In the genomic region with DNA sequence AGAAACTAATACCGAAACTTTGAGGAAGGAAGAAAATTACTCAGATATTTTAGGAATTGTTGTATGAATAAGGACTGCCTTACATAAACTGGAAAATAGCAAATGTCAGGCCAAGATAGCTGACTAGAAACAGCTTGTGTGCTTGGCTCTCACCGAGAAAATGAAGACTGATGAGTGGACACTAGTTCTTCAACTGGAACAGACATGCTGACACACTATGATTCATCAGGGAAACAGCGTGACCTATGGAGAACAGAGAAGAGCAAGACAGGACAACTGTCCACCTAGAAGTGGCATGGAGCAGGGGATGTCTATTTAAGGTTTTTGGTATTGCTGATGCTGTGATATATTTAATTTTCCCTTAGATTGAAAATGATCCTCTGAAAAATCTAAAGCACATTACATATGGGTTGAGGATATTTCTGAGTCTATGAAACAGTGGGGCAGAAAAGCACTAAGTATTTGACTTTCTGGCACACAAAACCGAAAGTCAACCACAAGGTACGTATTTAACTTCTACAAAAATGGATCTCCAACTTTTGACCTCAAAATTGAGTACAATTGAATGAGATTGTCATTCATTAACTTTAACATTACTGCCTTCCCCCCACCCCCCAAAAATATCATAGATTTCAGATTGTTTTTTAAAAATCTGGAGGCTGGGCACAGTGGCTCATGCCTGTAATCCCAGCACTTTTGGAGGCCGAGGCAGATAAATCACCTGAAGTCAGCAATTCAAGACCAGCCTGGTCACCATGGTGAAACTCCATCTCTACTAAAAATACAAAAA, we compare ENCODE assay signal across 16 cellular contexts.
A peak's percentile ranks its signal among the peaks of the same experiment; 100 is the strongest.
DNase-seq lines count a peak whose midpoint lies in the region; ATAC-seq, FAIRE-seq and TF ChIP-seq lines count a peak whose summit lies in the region.
"Had no signal": no experiment of that assay in that cellular context is flagged by ENCODE, and none has a peak within 500 bp of the region (broad histone marks: within the 10 kb centered on the region; RNA-seq: fewer than 3 reads in every experiment).

No MANE protein-coding gene starts in this region.

- no peaks in the 10 kb centered on the region for H3K36me3 ChIP-seq in gastroesophageal sphincter
- H3K36me3 ChIP-seq in SJCRH30 = no peaks in the 10 kb centered on the region
- H3K36me3 ChIP-seq: BLaER1 had no signal

- H3K27ac Mint-ChIP-seq in activated CD8-positive, alpha-beta T cell treated with anti-CD3 and anti-CD28 coated beads for 36 hours = no peak overlapping the region
- H3K27ac Mint-ChIP-seq: activated T-helper 2 cell treated with anti-CD3 and anti-CD28 coated beads, Interferon-gamma antibody, Interleukin-2, Interleukin-4, amounts not matched to agents 10 μg/mL and 5 μg/mL and 100 μg/mL, durations not matched to agents 14 hours and 24 hours and 36 hours; nephron had no signal

- no peak for TF ChIP-seq CTCF in gastroesophageal sphincter (IDR thresholded peaks at IDR 0.05)
- no peak for TF ChIP-seq CTCF in activated CD8-positive, alpha-beta T cell treated with anti-CD3 and anti-CD28 coated beads for 36 hours (IDR thresholded peaks at IDR 0.05)

- no peak for FAIRE-seq in HTR-8/SVneo (lab: Jason Lieb, UNC)

- H3K4me3 ChIP-seq in gastroesophageal sphincter (no peak overlapping the region), SJCRH30 (no peak overlapping the region)
- H3K4me3 ChIP-seq: BLaER1 had no signal

- H3K27me3 ChIP-seq in gastroesophageal sphincter (no peaks in the 10 kb centered on the region), SJCRH30 (no peaks in the 10 kb centered on the region)
- H3K27me3 ChIP-seq: BLaER1 had no signal

- CTCF ChIA-PET in activated CD8-positive, alpha-beta T cell treated with anti-CD3 and anti-CD28 coated beads for 36 hours (lab: Charles Lee) = no interaction called here

- H3K27me3 Mint-ChIP-seq in activated CD8-positive, alpha-beta T cell treated with anti-CD3 and anti-CD28 coated beads for 36 hours = no peaks in the 10 kb centered on the region

- no peaks in the 10 kb centered on the region for H3K4me1 Mint-ChIP-seq in activated CD8-positive, alpha-beta T cell treated with anti-CD3 and anti-CD28 coated beads for 36 hours (ENCODE audit: low read depth)

- peak; percentile 3 for DNase-seq in HTR-8/SVneo (ENCODE audit: insufficient read length, low spot score)
- peak; percentile 6 for DNase-seq in RPMI7951 (ENCODE audit: low read depth)
- DNase-seq in activated CD8-positive, alpha-beta T cell treated with anti-CD3 and anti-CD28 coated beads for 36 hours = no peak
- no peak for DNase-seq in SJCRH30
- no peak for DNase-seq in SW 1271 (lab: John Stamatoyannopoulos, UW)
- DNase-seq: DMS79; mammary epithelial cell; MV-4-11; NCI-H2171; NK-92 treated with Interleukin-12 subunit alpha and Interleukin-12 subunit beta, amount 100 ng/mL, for 24 hours had no signal

- WGBS in gastroesophageal sphincter (ENCODE audit: low coverage in 1 of 2), 2 donors = 46 to 52% methylated on average over 5 of the region's 6 CpGs

- POLR2A ChIA-PET in activated CD8-positive, alpha-beta T cell treated with anti-CD3 and anti-CD28 coated beads for 36 hours (lab: Charles Lee) = no interaction called here

- no peaks in the 10 kb centered on the region for H3K9me3 ChIP-seq in gastroesophageal sphincter
- no peaks in the 10 kb centered on the region for H3K9me3 ChIP-seq in SJCRH30 (replicated peaks)
- H3K9me3 ChIP-seq: BLaER1 had no signal

- intact Hi-C loops in activated CD8-positive, alpha-beta T cell treated with anti-CD3 and anti-CD28 coated beads for 36 hours (cut with micrococcal nuclease) = no loop called here

- H3K4me3 Mint-ChIP-seq in activated CD8-positive, alpha-beta T cell treated with anti-CD3 and anti-CD28 coated beads for 36 hours = no peak overlapping the region
- H3K4me3 Mint-ChIP-seq: nephron had no signal

- peaks cover 2% of the 10 kb centered on the region for H3K9me3 Mint-ChIP-seq in activated CD8-positive, alpha-beta T cell treated with anti-CD3 and anti-CD28 coated beads for 36 hours
- H3K9me3 Mint-ChIP-seq: nephron had no signal

- TF ChIP-seq EP300 in gastroesophageal sphincter (IDR thresholded peaks at IDR 0.05) = no peak

- no peaks in the 10 kb centered on the region for H3K4me1 ChIP-seq in gastroesophageal sphincter
- no peaks in the 10 kb centered on the region for H3K4me1 ChIP-seq in SJCRH30
- H3K4me1 ChIP-seq: BLaER1 had no signal

- H3K27ac ChIP-seq in gastroesophageal sphincter (no peak overlapping the region), SJCRH30 (no peak overlapping the region)
- H3K27ac ChIP-seq: BLaER1 had no signal

- ATAC-seq in GM18867 (IDR thresholded peaks at IDR 0.05; ENCODE audit: unreplicated experiment) (peak; percentile 80), gastroesophageal sphincter (peak; percentile 46), GM21515 (IDR thresholded peaks at IDR 0.05; ENCODE audit: unreplicated experiment) (no peak)
- no peak for ATAC-seq in activated CD8-positive, alpha-beta T cell treated with anti-CD3 and anti-CD28 coated beads for 36 hours

- TF ChIP-seq POLR2A in gastroesophageal sphincter (IDR thresholded peaks at IDR 0.05) = no peak

- no peaks in the 10 kb centered on the region for H3K36me3 Mint-ChIP-seq in activated CD8-positive, alpha-beta T cell treated with anti-CD3 and anti-CD28 coated beads for 36 hours (ENCODE audit: low read depth)

Comparison
In these comparisons a context has a peak if more than half of its experiments do, and no peak if none do; other contexts are left out.
1. ATAC-seq: peak in GM18867 (single experiment) and gastroesophageal sphincter (single experiment); none in GM21515 (single experiment) and activated CD8-positive, alpha-beta T cell treated with anti-CD3 and anti-CD28 coated beads for 36 hours (single experiment).
2. DNase-seq: peak in HTR-8/SVneo (single experiment) and RPMI7951 (single experiment); none in activated CD8-positive, alpha-beta T cell treated with anti-CD3 and anti-CD28 coated beads for 36 hours (single experiment), SJCRH30 (0 of 2) and SW 1271 (0 of 2).